9 cellular contexts compared by ENCODE assay signal in the genomic region with DNA sequence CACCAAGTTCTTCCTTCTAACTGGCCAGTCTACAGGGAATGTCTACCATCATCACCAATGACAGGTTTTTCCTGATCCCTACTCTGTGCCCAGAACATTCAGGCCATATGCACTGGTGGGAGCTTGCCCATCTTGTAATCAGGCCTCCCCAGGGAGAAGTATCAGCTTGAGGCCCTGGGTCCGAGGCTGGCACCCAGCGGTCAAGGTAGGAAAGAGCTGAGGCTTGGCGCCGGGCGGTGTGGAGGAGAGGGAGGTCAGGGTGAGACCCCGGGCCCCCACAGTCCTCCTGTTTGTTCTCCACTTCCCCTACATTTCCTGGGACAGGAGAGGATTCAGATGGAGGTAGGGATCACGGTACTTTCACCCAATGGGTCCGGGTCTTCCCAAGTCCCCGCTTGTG. TPM values are rescaled to one million over a fixed set of nuclear protein-coding genes. Genes with fewer than 3 reads are reported as not detected.
DNase-seq lines count a peak whose midpoint lies in the region; ATAC-seq and TF ChIP-seq lines count a peak whose summit lies in the region.
"Had no signal": no experiment of that assay in that cellular context is flagged by ENCODE, and none has a peak within 500 bp of the region (broad histone marks: within the 10 kb centered on the region; RNA-seq: fewer than 3 reads in every experiment).

No MANE protein-coding gene starts in this region.

- no peaks in the 10 kb centered on the region for H4K20me1 ChIP-seq in SU-DHL-6 (ENCODE audit: low read depth, low read length)

- WGBS in right cardiac atrium: 64% methylated on average over 9 of the region's 9 CpGs
- 80 to 84% methylated on average over 9 of the region's 9 CpGs for WGBS in sigmoid colon, 2 donors

- no peak for TF ChIP-seq EP300 in sigmoid colon (IDR thresholded peaks at IDR 0.05)

- H2AFZ ChIP-seq in SU-DHL-6 (ENCODE audit: low read depth, low read length, severe bottlenecking): no peak overlapping the region

- no peak for TF ChIP-seq POLR2A in sigmoid colon (IDR thresholded peaks at IDR 0.05)

- H3K4me3 ChIP-seq in SU-DHL-6 (ENCODE audit: insufficient read depth, low read length, poor library complexity, severe bottlenecking): no peak overlapping the region
- no peak overlapping the region for H3K4me3 ChIP-seq in right cardiac atrium (ENCODE audit: low read length)
- H3K4me3 ChIP-seq in sigmoid colon: peak overlapping the region in 3 of 4 donors; percentile 27 to 40 (median 34)

- TF ChIP-seq CTCF in SU-DHL-6 (IDR thresholded peaks at IDR 0.05; ENCODE audit: insufficient read depth, low read length, poor library complexity, severe bottlenecking): no peak
- no peak for TF ChIP-seq CTCF in sigmoid colon (IDR thresholded peaks at IDR 0.05)

- no peaks in the 10 kb centered on the region for H3K27me3 ChIP-seq in SU-DHL-6 (ENCODE audit: low read length)
- no peaks in the 10 kb centered on the region for H3K27me3 ChIP-seq in right cardiac atrium (ENCODE audit: control insufficient read depth, insufficient read depth)
- no peaks in the 10 kb centered on the region for H3K27me3 ChIP-seq in sigmoid colon
- H3K27me3 ChIP-seq: adrenal gland had no signal

- intact Hi-C loops in right cardiac atrium (cut with DNase I): loop anchor here in 3 of 4 donors (2.0 kb wide), 2 partner anchors 64 to 66 kb away; no protein-coding TSS in a partner anchor
- intact Hi-C loops in sigmoid colon (cut with DNase I): loop anchor here (1.0 kb wide), 1 partner anchor 64 kb away; no protein-coding TSS in a partner anchor

- H3K9ac ChIP-seq in ES-I3 (ENCODE audit: low read depth, low read length): peak overlapping the region; percentile 31; the same call in 1 of the 2 replicates
- H3K9ac ChIP-seq in SU-DHL-6 (ENCODE audit: low read length): no peak overlapping the region

- H3K9me2 ChIP-seq in SU-DHL-6 (replicated peaks; ENCODE audit: insufficient read depth, low read length): no peaks in the 10 kb centered on the region

- H3K4me1 ChIP-seq in ES-I3 (ENCODE audit: insufficient read depth, low read length) (peaks cover 13% of the 10 kb centered on the region), right cardiac atrium (ENCODE audit: control insufficient read depth, insufficient read depth, low read length) (peaks cover 3% of the 10 kb centered on the region), sigmoid colon (peaks cover 0 to 16% (median 12%) of the 10 kb centered on the region in 4 donors)

- peak overlapping the region; percentile 25 for H3K4me2 ChIP-seq in SU-DHL-6 (ENCODE audit: low read depth, low read length, poor library complexity, severe bottlenecking)

- peak in 2 of 3 donors; percentile 73 to 75 for DNase-seq in right cardiac atrium
- DNase-seq in sigmoid colon: peak; percentile 72
- no peak for DNase-seq in H4 (ENCODE audit: low spot score)
- DNase-seq in mucosa of gallbladder (ENCODE audit: low spot score): no peak

- H3F3A ChIP-seq in SU-DHL-6 (ENCODE audit: insufficient read depth): no peaks in the 10 kb centered on the region

- no peaks in the 10 kb centered on the region for H3K9me3 ChIP-seq in ES-I3 (ENCODE audit: control insufficient read depth, insufficient read depth, low read length)
- no peaks in the 10 kb centered on the region for H3K9me3 ChIP-seq in SU-DHL-6 (ENCODE audit: insufficient read depth, low read length)
- no peaks in the 10 kb centered on the region for H3K9me3 ChIP-seq in right cardiac atrium (ENCODE audit: control insufficient read depth, low read length)
- no peaks in the 10 kb centered on the region for H3K9me3 ChIP-seq in sigmoid colon
- H3K9me3 ChIP-seq: adrenal gland had no signal

- no peaks in the 10 kb centered on the region for H3K79me2 ChIP-seq in SU-DHL-6 (ENCODE audit: insufficient read depth, low read length)

- H3K36me3 ChIP-seq in ES-I3 (ENCODE audit: insufficient read depth, low read length) (no peaks in the 10 kb centered on the region; the same call in 1 of the 2 replicates), SU-DHL-6 (ENCODE audit: low read length) (no peaks in the 10 kb centered on the region), sigmoid colon (no peaks in the 10 kb centered on the region)
- H3K36me3 ChIP-seq: adrenal gland had no signal

- ATAC-seq in right cardiac atrium (peak; percentile 1), GM19452 (IDR thresholded peaks at IDR 0.05; ENCODE audit: unreplicated experiment) (no peak), GM21619 (IDR thresholded peaks at IDR 0.05; ENCODE audit: unreplicated experiment) (no peak)

- no peak overlapping the region for H3K27ac ChIP-seq in SU-DHL-6 (ENCODE audit: low read depth, low read length)
- no peak overlapping the region for H3K27ac ChIP-seq in right cardiac atrium (ENCODE audit: low read length)
- H3K27ac ChIP-seq in sigmoid colon: peak overlapping the region in 3 of 4 donors; percentile 12 to 46 (median 37)

RNA-seq across cellular contexts. Expression of gene TSKU, which starts 15.5 kb away (rescaled TPM):
- total RNA-seq in right cardiac atrium: 10 to 100 TPM; 10.6 to 26.8 (median 15.3) TPM
- 14.1 TPM for polyA plus RNA-seq in right cardiac atrium
- 10 to 100 TPM; 12.8 to 20.8 (median 20.4) TPM for total RNA-seq in sigmoid colon
- 10 to 100 TPM; 16.2 to 24.6 (median 23.4) TPM for polyA plus RNA-seq in sigmoid colon
- 64.5 and 67.1 TPM in 2 replicates for total RNA-seq in H4 (2014; rRNA removed; shearing (Covaris generic))
- 35.8 TPM for total RNA-seq in mucosa of gallbladder

Comparison
In these comparisons a context has a peak if more than half of its experiments do, and no peak if none do; other contexts are left out.
1. H3K27ac ChIP-seq: peak in sigmoid colon (3 of 4); none in SU-DHL-6 (single experiment) and right cardiac atrium (single experiment).
2. H3K4me3 ChIP-seq: peak in sigmoid colon (3 of 4); none in SU-DHL-6 (single experiment) and right cardiac atrium (single experiment).
3. ATAC-seq: peak in right cardiac atrium (2 of 2); none in GM19452 (single experiment) and GM21619 (single experiment).
4. DNase-seq: peak in right cardiac atrium (2 of 3) and sigmoid colon (single experiment); none in H4 (single experiment) and mucosa of gallbladder (single experiment).